ENCODE assay signal across 9 cellular contexts in genomic region chr3:53843195-53844177, GRCh38. TPM values are rescaled to one million over a fixed set of nuclear protein-coding genes. Genes with fewer than 3 reads are reported as not detected.
DNase-seq lines count a peak whose midpoint lies in the region; ATAC-seq, FAIRE-seq and TF ChIP-seq lines count a peak whose summit lies in the region.
"Had no signal": no experiment of that assay in that cellular context is flagged by ENCODE, and none has a peak within 500 bp of the region (broad histone marks: within the 10 kb centered on the region; RNA-seq: fewer than 3 reads in every experiment).

No MANE protein-coding gene starts in this region.

- no peaks in the 10 kb centered on the region for H3K9me3 ChIP-seq in GM12878 (replicated peaks; ENCODE audit: control insufficient read depth, insufficient read depth, low read length)
- no peaks in the 10 kb centered on the region for H3K9me3 ChIP-seq in stomach

- 29% methylated on average over 10 of the region's 10 CpGs for WGBS in GM12878 (ENCODE audit: insufficient coverage, insufficient replicate concordance, low lambda C conversion rate, missing lambda C conversion rate)
- WGBS in stomach, 5 donors, result 52 to 61% (median 61%) methylated on average over 10 of the region's 10 CpGs

- TF ChIP-seq EP300 in GM12878 (IDR thresholded peaks at IDR 0.05; ENCODE audit: borderline replicate concordance in 1 of 2, control insufficient read depth in 1 of 2, low read depth in 2 of 2, low read length in 2 of 2) (no peak), stomach (IDR thresholded peaks at IDR 0.05) (no peak)

- in situ Hi-C loops in GM12878 (cut with MboI), result no loop called here

- DNase-seq in GM12878 (ENCODE audit: low read depth, low spot score), result peak; percentile 53
- no peak for DNase-seq in stomach
- no peak for DNase-seq in WTC11 (ENCODE audit: low spot score)
- DNase-seq in mucosa of gallbladder (ENCODE audit: low spot score), result no peak
- no peak for DNase-seq in occipital lobe (lab: John Stamatoyannopoulos, UW)
- DNase-seq: activated CD4-positive, alpha-beta T cell treated with anti-CD3 and anti-CD28 coated beads, Interleukin-2, amount 50 U/mL, for 1 hour had no signal

- CTCF ChIA-PET in GM12878 (lab: Yijun Ruan, JAX) (interaction anchor here (0.6 to 2.5 kb wide), 11 partner anchors 14 to 850 kb away, joined by 3 to 9 read pairs (median 5); no protein-coding TSS in a partner anchor), WTC11 (lab: Charles Lee) (no interaction called here)

- H3K27me3 ChIP-seq in GM12878 (replicated peaks in 1 of 2; ENCODE audit: control insufficient read depth in 2 of 2, insufficient read depth in 2 of 2, low read length in 1 of 2) (no peaks in the 10 kb centered on the region), stomach (peaks cover 0 to 35% (median 18%) of the 10 kb centered on the region in 3 donors)

- H3K9me3 Mint-ChIP-seq in WTC11, result no peaks in the 10 kb centered on the region

- H3K4me3 ChIP-seq in GM12878, result peak overlapping the region; percentile 73
- peak overlapping the region in 1 of 4 donors; percentile 82 for H3K4me3 ChIP-seq in stomach

- SMC1A ChIA-PET in GM12878 (lab: Charles Lee; ENCODE audit: uncharacterized antibody, unreplicated experiment), result interaction anchor here (0.5 to 3.5 kb wide), 16 partner anchors 10 to 499 kb away, joined by 3 to 26 read pairs (median 5); partner anchors contain the start of gene SELENOK

- FAIRE-seq in GM12878 (lab: Jason Lieb, UNC), result no peak
- FAIRE-seq: endometrium had no signal

- intact Hi-C loops in GM12878 (cut with micrococcal nuclease; ENCODE audit: unreplicated experiment) (loop anchor here (2.0 to 10.0 kb wide), 3 partner anchors 39 to 99 kb away; partner anchors contain the start of gene ACTR8), stomach (cut with DNase I; ENCODE audit: low total_unique reads) (no loop called here)

- H3K27ac ChIP-seq in GM12878 (ENCODE audit: control insufficient read depth, insufficient read depth) (peak overlapping the region; percentile 55), stomach (peak overlapping the region; percentile 85 to 91 (median 87))

- H3K4me1 ChIP-seq in GM12878 (ENCODE audit: control insufficient read depth, insufficient read depth, low read length), result peaks cover 39% of the 10 kb centered on the region
- peaks cover 28 to 59% (median 43%) of the 10 kb centered on the region in 4 donors for H3K4me1 ChIP-seq in stomach

- H4K20me1 ChIP-seq in GM12878 (ENCODE audit: control insufficient read depth, insufficient read depth), result no peaks in the 10 kb centered on the region

- peak overlapping the region; percentile 42 for H3K9ac ChIP-seq in GM12878 (ENCODE audit: control insufficient read depth, insufficient read depth, low read length)

- no peak for TF ChIP-seq POLR2A in GM12878 (IDR thresholded peaks at IDR 0.05; ENCODE audit: low read depth, low read length)
- TF ChIP-seq POLR2A in stomach (IDR thresholded peaks at IDR 0.05), result no peak

- H3K27ac Mint-ChIP-seq in WTC11, result no peak overlapping the region; the same call in none of the 2 replicates

- peaks cover 18% of the 10 kb centered on the region for H3K27me3 Mint-ChIP-seq in WTC11 (ENCODE audit: low read depth)

- no peak for TF ChIP-seq RAD21 in GM12878 (IDR thresholded peaks at IDR 0.05; ENCODE audit: insufficient read depth, low read depth, low read length)

- H3K4me3 Mint-ChIP-seq in WTC11, result no peak overlapping the region; the same call in 1 of the 2 replicates

- TF ChIP-seq CTCF in GM12878 (IDR thresholded peaks at IDR 0.05 in 2 of 3, conservative IDR thresholded peaks at IDR 0.05 in 1 of 3; ENCODE audit: control insufficient read depth in 2 of 3, extremely low read depth in 1 of 3, insufficient read depth in 1 of 3, low read depth in 3 of 3, low read length in 3 of 3), result no peak
- TF ChIP-seq CTCF in stomach (IDR thresholded peaks at IDR 0.05), result no peak
- TF ChIP-seq CTCF in WTC11 (IDR thresholded peaks at IDR 0.05), result no peak

- BruUV-seq in GM12878 (replicated peaks; lab: Mats Ljungman, UMichigan), result no TSS peak

- H3K36me3 Mint-ChIP-seq in WTC11, result peaks cover 2% of the 10 kb centered on the region; the same call in 1 of the 2 replicates

- ATAC-seq in GM18907 (IDR thresholded peaks at IDR 0.05; ENCODE audit: unreplicated experiment), result peak; percentile 57
- ATAC-seq in HG02678 (IDR thresholded peaks at IDR 0.05; ENCODE audit: unreplicated experiment), result peak; percentile 36
- ATAC-seq in GM12878, result peak; percentile 55
- ATAC-seq in WTC11, result no peak

- no peaks in the 10 kb centered on the region for H3K36me3 ChIP-seq in GM12878 (ENCODE audit: control insufficient read depth in 2 of 2, insufficient read depth in 2 of 2, low read length in 1 of 2)
- peaks cover 0 to 9% (median 8%) of the 10 kb centered on the region in 4 donors for H3K36me3 ChIP-seq in stomach

- RAD21 ChIA-PET in GM12878 (lab: Charles Lee; ENCODE audit: unreplicated experiment), result interaction anchor here (0.8 to 5.1 kb wide), 11 partner anchors 14 to 139 kb away, joined by 3 to 41 read pairs (median 5); partner anchors contain the start of genes ACTR8 and SELENOK

- POLR2A ChIA-PET in GM12878 (lab: Charles Lee), result interaction anchor here (1.2 to 4.1 kb wide), 6 partner anchors 10 to 113 kb away, joined by 3 to 30 read pairs (median 4); no protein-coding TSS in a partner anchor
- POLR2A ChIA-PET in WTC11 (lab: Charles Lee), result no interaction called here

- peaks cover 40% of the 10 kb centered on the region for H3K4me1 Mint-ChIP-seq in WTC11

- H2AFZ ChIP-seq in GM12878 (ENCODE audit: control insufficient read depth, low read depth, low read length), result peak overlapping the region; percentile 37

- peaks cover 18% of the 10 kb centered on the region for H3K79me2 ChIP-seq in GM12878 (ENCODE audit: control insufficient read depth, insufficient read depth, low read length)

- H3K4me2 ChIP-seq in GM12878 (ENCODE audit: control insufficient read depth, insufficient read depth), result peak overlapping the region; percentile 82

RNA-seq across cellular contexts. Expression of gene CHDH, which starts 2.7 kb away (rescaled TPM):
- 8.6 and 13.7 TPM in 2 replicates for total RNA-seq in GM12878 (2013; cell fraction: nucleolus; rRNA removed)
- total RNA-seq in GM12878 (2014; rRNA removed) (3.8 and 4.1 TPM in 2 replicates), GM12878 (2014; rRNA removed; fragmentation: Illumina TruSeq; extraction: Trizol) (2.0 and 2.1 TPM in 2 replicates), GM12878 (2021) (8.3 and 9.3 TPM in 2 replicates), stomach (100 to 1,000 TPM in 1 of 5 donors, 10 to 100 TPM in 2, 1 to 10 TPM in 2; 8.2 to 385 (median 13.4) TPM), WTC11 (2021) (9.5 to 11.7 TPM (median 10.6 TPM) in 3 replicates), mucosa of gallbladder (46.4 TPM), occipital lobe (1.4 TPM)
- polyA plus RNA-seq in GM12878 (2011; ENCODE audit: low read depth), result 1.0 TPM
- polyA plus RNA-seq in GM12878 (2011; rRNA removed) (3.5 and 5.1 TPM in 2 replicates), GM12878 (2014; fragmentation: Illumina TruSeq; extraction: Trizol) (1.7 and 2.5 TPM in 2 replicates), GM12878 (2014; fragmentation: Nextera tagmentation; extraction: Ambion mirVana) (1 to 10 TPM in 1 of 2 experiments, under 1 TPM in 1; 0.95 to 1.5 TPM), GM12878 (2014; rRNA removed) (3.6 and 5.0 TPM in 2 replicates), GM12878 (2016; fragmentation: Nextera tagmentation; extraction: Ambion mirVana) (1 to 10 TPM; 2.3 to 3.4 TPM), stomach (1 to 10 TPM; 1.7 to 3.7 (median 3.4) TPM)
- 6.7 and 7.0 TPM in 2 replicates for polyA plus RNA-seq in GM12878 (2011; cell fraction: cytosol; rRNA removed)
- 8.1 and 13.8 TPM in 2 replicates for polyA plus RNA-seq in GM12878 (2011; cell fraction: nucleus; rRNA removed)
- 1.8 and 3.4 TPM in 2 replicates for polyA plus RNA-seq in GM12878 (2012)
- polyA minus RNA-seq in GM12878 (2011; rRNA and poly(A)+ RNA removed), result 2.9 and 4.0 TPM in 2 replicates
- 1.0 and 1.6 TPM in 2 replicates for polyA minus RNA-seq in GM12878 (2011; cell fraction: cytosol; rRNA and poly(A)+ RNA removed)
- polyA minus RNA-seq in GM12878 (2011; cell fraction: nucleus; rRNA and poly(A)+ RNA removed), result 2.1 and 2.9 TPM in 2 replicates

RNA-seq across cellular contexts. Expression of gene IL17RB, which starts 2.9 kb away (rescaled TPM):
- 39.4 and 40.0 TPM in 2 replicates for total RNA-seq in GM12878 (2013; cell fraction: nucleolus; rRNA removed)
- total RNA-seq in GM12878 (2014; rRNA removed) (2.9 and 3.4 TPM in 2 replicates), GM12878 (2014; rRNA removed; fragmentation: Illumina TruSeq; extraction: Trizol) (2.3 and 2.7 TPM in 2 replicates), GM12878 (2021) (2.2 and 3.0 TPM in 2 replicates), stomach (10 to 100 TPM in 1 of 5 donors, 1 to 10 TPM in 4; 2.5 to 34.2 (median 3.5) TPM), WTC11 (2021) (5.3 to 6.4 TPM (median 5.6 TPM) in 3 replicates), mucosa of gallbladder (13.3 TPM), occipital lobe (2.2 TPM)
- 1.8 TPM for polyA plus RNA-seq in GM12878 (2011; ENCODE audit: low read depth)
- polyA plus RNA-seq in GM12878 (2011; rRNA removed) (17.0 and 17.2 TPM in 2 replicates), GM12878 (2014; fragmentation: Illumina TruSeq; extraction: Trizol) (2.9 and 4.3 TPM in 2 replicates), GM12878 (2014; fragmentation: Nextera tagmentation; extraction: Ambion mirVana) (1 to 10 TPM; 1.9 TPM), GM12878 (2014; rRNA removed) (3.5 and 4.3 TPM in 2 replicates), GM12878 (2016; fragmentation: Nextera tagmentation; extraction: Ambion mirVana) (1 to 10 TPM; 2.9 to 3.5 TPM), stomach (1 to 10 TPM in 2 of 3 donors, under 1 TPM in 1; 0.61 to 4.5 (median 3.1) TPM)
- polyA plus RNA-seq in GM12878 (2011; cell fraction: cytosol; rRNA removed), result 12.4 and 12.5 TPM in 2 replicates
- 55.2 and 92.3 TPM in 2 replicates for polyA plus RNA-seq in GM12878 (2011; cell fraction: nucleus; rRNA removed)
- 1.7 and 7.2 TPM in 2 replicates for polyA plus RNA-seq in GM12878 (2012)
- 3.9 and 4.6 TPM in 2 replicates for polyA minus RNA-seq in GM12878 (2011; rRNA and poly(A)+ RNA removed)
- 1.3 and 2.1 TPM in 2 replicates for polyA minus RNA-seq in GM12878 (2011; cell fraction: cytosol; rRNA and poly(A)+ RNA removed)
- polyA minus RNA-seq in GM12878 (2011; cell fraction: nucleus; rRNA and poly(A)+ RNA removed), result 5.2 and 6.9 TPM in 2 replicates

RNA-seq across cellular contexts. Expression of gene ACTR8, which starts 38.5 kb away (rescaled TPM):
- total RNA-seq in GM12878 (2013; cell fraction: nucleolus; rRNA removed), result 33.3 and 36.0 TPM in 2 replicates
- total RNA-seq in GM12878 (2014; rRNA removed) (27.5 and 36.5 TPM in 2 replicates), GM12878 (2014; rRNA removed; fragmentation: Illumina TruSeq; extraction: Trizol) (28.1 and 29.5 TPM in 2 replicates), GM12878 (2021) (32.8 and 35.7 TPM in 2 replicates), stomach (100 to 1,000 TPM in 1 of 5 donors, 10 to 100 TPM in 4; 12.5 to 171 (median 25.5) TPM), WTC11 (2021) (23.3 to 29.9 TPM (median 26.3 TPM) in 3 replicates), mucosa of gallbladder (31.5 TPM), occipital lobe (67.1 TPM)
- 16.2 TPM for polyA plus RNA-seq in GM12878 (2011; ENCODE audit: low read depth)
- polyA plus RNA-seq in GM12878 (2011; rRNA removed) (32.9 and 40.9 TPM in 2 replicates), GM12878 (2014; fragmentation: Illumina TruSeq; extraction: Trizol) (24.9 and 29.5 TPM in 2 replicates), GM12878 (2014; fragmentation: Nextera tagmentation; extraction: Ambion mirVana) (10 to 100 TPM in 1 of 2 experiments, 1 to 10 TPM in 1; 5.3 to 15.5 TPM), GM12878 (2014; rRNA removed) (23.8 and 29.2 TPM in 2 replicates), GM12878 (2016; fragmentation: Nextera tagmentation; extraction: Ambion mirVana) (10 to 100 TPM; 26.3 to 26.5 TPM), stomach (1 to 10 TPM; 6.7 to 9.6 (median 8.3) TPM)
- 17.9 and 19.9 TPM in 2 replicates for polyA plus RNA-seq in GM12878 (2011; cell fraction: cytosol; rRNA removed)
- polyA plus RNA-seq in GM12878 (2011; cell fraction: nucleus; rRNA removed), result 26.7 and 30.3 TPM in 2 replicates
- polyA plus RNA-seq in GM12878 (2012), result 20.7 and 21.9 TPM in 2 replicates
- 38.0 and 45.6 TPM in 2 replicates for polyA minus RNA-seq in GM12878 (2011; rRNA and poly(A)+ RNA removed)
- 9.5 and 20.4 TPM in 2 replicates for polyA minus RNA-seq in GM12878 (2011; cell fraction: cytosol; rRNA and poly(A)+ RNA removed)
- 18.4 and 24.1 TPM in 2 replicates for polyA minus RNA-seq in GM12878 (2011; cell fraction: nucleus; rRNA and poly(A)+ RNA removed)

RNA-seq across cellular contexts. Expression of gene SELENOK, which starts 48.2 kb away (rescaled TPM):
- 16.6 and 20.9 TPM in 2 replicates for total RNA-seq in GM12878 (2013; cell fraction: nucleolus; rRNA removed)
- total RNA-seq in GM12878 (2014; rRNA removed) (35.4 and 41.5 TPM in 2 replicates), GM12878 (2014; rRNA removed; fragmentation: Illumina TruSeq; extraction: Trizol) (41.1 and 42.2 TPM in 2 replicates), GM12878 (2021) (36.9 and 42.6 TPM in 2 replicates), stomach (100 to 1,000 TPM in 1 of 5 donors, 10 to 100 TPM in 4; 19.4 to 143 (median 53.1) TPM), WTC11 (2021) (32.7 to 38.7 TPM (median 34.4 TPM) in 3 replicates), mucosa of gallbladder (52.2 TPM), occipital lobe (59.6 TPM)
- 76.4 TPM for polyA plus RNA-seq in GM12878 (2011; ENCODE audit: low read depth)
- polyA plus RNA-seq in GM12878 (2011; rRNA removed) (139 and 148 TPM in 2 replicates), GM12878 (2014; fragmentation: Illumina TruSeq; extraction: Trizol) (53.9 and 70.1 TPM in 2 replicates), GM12878 (2014; fragmentation: Nextera tagmentation; extraction: Ambion mirVana) (100 to 1,000 TPM; 245 to 322 TPM), GM12878 (2014; rRNA removed) (55.2 and 62.6 TPM in 2 replicates), GM12878 (2016; fragmentation: Nextera tagmentation; extraction: Ambion mirVana) (100 to 1,000 TPM; 171 to 174 TPM), stomach (10 to 100 TPM; 83.1 to 92.9 (median 83.9) TPM)
- 54.1 and 55.7 TPM in 2 replicates for polyA plus RNA-seq in GM12878 (2011; cell fraction: cytosol; rRNA removed)
- polyA plus RNA-seq in GM12878 (2011; cell fraction: nucleus; rRNA removed), result 19.0 and 29.0 TPM in 2 replicates
- polyA plus RNA-seq in GM12878 (2012), result 49.7 and 61.1 TPM in 2 replicates
- polyA minus RNA-seq in GM12878 (2011; rRNA and poly(A)+ RNA removed), result 17.6 and 32.8 TPM in 2 replicates
- polyA minus RNA-seq in GM12878 (2011; cell fraction: cytosol; rRNA and poly(A)+ RNA removed), result 6.7 and 7.6 TPM in 2 replicates
- polyA minus RNA-seq in GM12878 (2011; cell fraction: nucleus; rRNA and poly(A)+ RNA removed), result 13.2 and 25.4 TPM in 2 replicates
